Comparison of ENCODE assay signal across 10 cellular contexts in the genomic region with DNA sequence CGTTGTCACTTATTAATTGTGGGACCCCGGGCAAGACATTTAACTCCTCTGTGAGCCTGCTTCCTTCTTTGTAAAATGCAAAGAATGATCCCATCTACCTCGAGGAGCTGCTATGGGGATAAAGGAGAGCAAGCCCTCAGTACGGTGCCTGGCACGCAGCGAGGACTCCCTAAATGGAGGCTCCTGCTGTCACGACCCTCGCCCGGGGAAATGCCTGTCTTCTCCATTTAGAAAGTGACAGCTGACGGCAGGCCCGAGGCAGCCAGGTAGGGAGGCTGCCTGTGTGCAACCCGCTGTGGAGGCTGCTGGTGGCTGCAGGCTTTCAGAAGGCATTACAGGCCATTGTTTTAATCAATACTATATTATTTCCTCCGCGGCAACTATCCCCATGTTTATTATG.
"Had no signal": no experiment of that assay in that cellular context is flagged by ENCODE, and none has a peak within 500 bp of the region (broad histone marks: within the 10 kb centered on the region; RNA-seq: fewer than 3 reads in every experiment).

No MANE protein-coding gene starts in this region.

- H3K36me3 ChIP-seq: HAP-1 had no signal

- DNase-seq: GM23248, GOT3, H7, H9, HCEC 1CT, HFFc6 had no signal

- H3K4me1 ChIP-seq: HAP-1 had no signal

- FAIRE-seq: H1, H54 had no signal

- H3K27ac ChIP-seq: GM23248 had no signal

- H3K27ac Mint-ChIP-seq: GM23338, HFFc6 had no signal

- H3K9me3 Mint-ChIP-seq: GM23338, H9, HFFc6 had no signal

- H3K4me3 ChIP-seq: GM23248, GM23338, HAP-1 had no signal

- H3K4me3 Mint-ChIP-seq: GM23338, H9, HFFc6 had no signal

- H3K9me3 ChIP-seq: HAP-1 had no signal

- H2AFZ ChIP-seq: GM23248, GM23338 had no signal

- H3K9ac ChIP-seq: GM23248 had no signal

- H3K4me2 ChIP-seq: GM23338 had no signal
